ENCODE assay signal across 8 cellular contexts in the genomic region with DNA sequence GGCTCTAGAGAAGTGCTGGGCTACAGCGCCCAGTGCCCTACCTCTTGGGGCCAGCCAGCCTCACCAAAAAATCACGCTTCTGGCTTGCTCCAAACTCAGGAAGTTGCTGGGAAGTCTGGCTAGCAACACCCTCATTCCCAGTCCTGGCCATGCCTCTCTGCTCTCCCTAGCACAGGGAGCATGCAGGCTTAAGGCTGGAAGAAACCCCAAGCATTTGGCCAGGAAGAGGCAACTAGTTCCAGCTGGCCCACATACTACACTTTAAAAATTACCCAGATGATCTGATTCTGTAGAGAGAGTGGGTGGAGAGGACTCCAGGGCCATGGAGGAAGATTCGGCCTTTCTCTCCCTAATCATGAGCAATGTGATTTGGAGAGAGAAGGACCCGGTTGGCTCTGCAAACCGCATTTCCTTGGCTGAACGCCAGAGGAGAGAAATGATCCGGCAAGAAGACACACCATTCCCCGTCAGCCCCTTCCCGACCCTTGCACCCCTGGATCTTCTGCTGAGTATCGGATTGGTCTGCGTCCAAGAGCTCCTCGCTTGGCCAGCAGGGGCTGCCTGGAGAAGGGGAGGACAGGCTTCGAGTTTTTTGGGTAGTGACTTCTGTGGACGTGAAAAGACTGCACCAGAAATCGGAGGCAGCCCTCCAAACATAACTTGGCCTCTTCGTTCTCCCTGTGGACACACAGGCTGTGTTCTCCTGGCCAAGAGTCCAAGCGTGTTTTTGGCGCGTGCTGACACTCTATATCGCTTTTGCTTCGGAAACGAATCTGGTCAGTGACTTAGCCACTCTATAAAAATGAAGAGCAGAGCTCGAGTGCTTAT.
DNase-seq lines count a peak whose midpoint lies in the region; ATAC-seq and TF ChIP-seq lines count a peak whose summit lies in the region.

No MANE protein-coding gene starts in this region.

- peak overlapping the region; percentile 60 for H3K27ac ChIP-seq in hepatocyte
- peak overlapping the region; percentile 77 for H3K27ac ChIP-seq in psoas muscle

- no peak for TF ChIP-seq CTCF in hepatocyte (IDR thresholded peaks at IDR 0.05; ENCODE audit: poor library complexity)
- TF ChIP-seq CTCF in psoas muscle (IDR thresholded peaks at IDR 0.05): peak; percentile 48

- no peaks in the 10 kb centered on the region for H3K79me2 ChIP-seq in hepatocyte

- H3K9me2 ChIP-seq in hepatocyte (replicated peaks; ENCODE audit: insufficient read depth): no peaks in the 10 kb centered on the region

- intact Hi-C loops in psoas muscle (cut with DNase I): loop anchor here (2.0 to 10.0 kb wide), 5 partner anchors 265 to 1097 kb away; a partner anchor contains a TSS

- H3K36me3 ChIP-seq in hepatocyte (replicated peaks; ENCODE audit: insufficient read depth, low read depth) (no peaks in the 10 kb centered on the region), psoas muscle (ENCODE audit: insufficient read depth in 1 of 2, low read depth in 1 of 2) (no peaks in the 10 kb centered on the region)

- H3K4me2 ChIP-seq in hepatocyte: no peak overlapping the region

- no peaks in the 10 kb centered on the region for H4K20me1 ChIP-seq in hepatocyte (ENCODE audit: insufficient read depth, poor library complexity, severe bottlenecking)

- no peaks in the 10 kb centered on the region for H3K27me3 ChIP-seq in hepatocyte
- H3K27me3 ChIP-seq in psoas muscle (ENCODE audit: insufficient read depth in 3 of 3, low read length in 2 of 3): no peaks in the 10 kb centered on the region

- H3K4me1 ChIP-seq in hepatocyte (ENCODE audit: insufficient read depth) (peaks cover 6% of the 10 kb centered on the region), psoas muscle (peaks cover 23% of the 10 kb centered on the region)

- H3K9me3 ChIP-seq in hepatocyte (ENCODE audit: low read depth): no peaks in the 10 kb centered on the region
- no peaks in the 10 kb centered on the region for H3K9me3 ChIP-seq in psoas muscle

- WGBS in hepatocyte (ENCODE audit: low lambda C conversion rate, missing lambda C conversion rate): 81% methylated on average over 23 of the region's 23 CpGs
- 11 to 23% (median 23%) methylated on average over 23 of the region's 23 CpGs for WGBS in psoas muscle, 3 donors

- peak; percentile 57 for DNase-seq in DMS79 (lab: John Stamatoyannopoulos, UW)
- peak; percentile 23 for DNase-seq in astrocyte of the hippocampus (ENCODE audit: low read depth, low spot score)
- DNase-seq in hepatocyte (ENCODE audit: low spot score): peak; percentile 23
- peak; percentile 82 to 84 for DNase-seq in psoas muscle
- no peak for DNase-seq in KG1 (lab: John Stamatoyannopoulos, UW)
- DNase-seq in NCI-H146 treated with DMSO at 0.1 percent for 48 hours (lab: John Stamatoyannopoulos, UW; ENCODE audit: unreplicated experiment): no peak

- ATAC-seq in psoas muscle: peak; percentile 70 to 79 (median 77)
- no peak for ATAC-seq in GM19395 (IDR thresholded peaks at IDR 0.05; ENCODE audit: unreplicated experiment)
- no peak for ATAC-seq in HG02885 (IDR thresholded peaks at IDR 0.05; ENCODE audit: poor library complexity, unreplicated experiment)

- H3K4me3 ChIP-seq in hepatocyte (no peak overlapping the region), psoas muscle (peak overlapping the region; percentile 53)

- no peak overlapping the region for H2AFZ ChIP-seq in hepatocyte

Comparison
In these comparisons a context has a peak if more than half of its experiments do, and no peak if none do; other contexts are left out.
1. DNase-seq: peak in DMS79 (single experiment), astrocyte of the hippocampus (single experiment), hepatocyte (single experiment) and psoas muscle (2 of 2); none in KG1 (single experiment) and NCI-H146 treated with DMSO at 0.1 percent for 48 hours (single experiment).
2. ATAC-seq: peak in psoas muscle (4 of 4); none in GM19395 (single experiment) and HG02885 (single experiment).